ENCODE assay signal across 14 cellular contexts in genomic region chr1:211644653-211645052, GRCh38. TPM values are rescaled to one million over a fixed set of nuclear protein-coding genes. Genes with fewer than 3 reads are reported as not detected.
A peak's percentile ranks its signal among the peaks of the same experiment; 100 is the strongest.
DNase-seq lines count a peak whose midpoint lies in the region; ATAC-seq and TF ChIP-seq lines count a peak whose summit lies in the region.
"Had no signal": no experiment of that assay in that cellular context is flagged by ENCODE, and none has a peak within 500 bp of the region (broad histone marks: within the 10 kb centered on the region; RNA-seq: fewer than 3 reads in every experiment).

No MANE protein-coding gene starts in this region.

- dilution Hi-C loops in mammary epithelial cell (cut with HindIII; ENCODE audit: low sequenced_read_pairs) = no loop called here

- H3K27ac Mint-ChIP-seq in MCF 10A (ENCODE audit: low read depth, unreplicated experiment) = peak overlapping the region; percentile 71
- no peak overlapping the region for H3K27ac Mint-ChIP-seq in endodermal cell
- H3K27ac Mint-ChIP-seq: GM23338 had no signal

- H3K27ac ChIP-seq in mammary epithelial cell (ENCODE audit: insufficient read depth, low read depth, low read length) (no peak overlapping the region), endodermal cell (ENCODE audit: low read depth, low read length) (no peak overlapping the region), liver (ENCODE audit: low read depth in 1 of 2, low read length in 2 of 2) (peak overlapping the region; percentile 72 to 77), upper lobe of right lung (no peak overlapping the region)
- H3K27ac ChIP-seq: BLaER1 treated with 17β-estradiol and CSF1 and Interleukin-3, amounts not matched to agents 10 nM and 100 nM had no signal

- intact Hi-C loops in MCF 10A (cut with micrococcal nuclease) (no loop called here), mammary epithelial cell (cut with micrococcal nuclease) (no loop called here), sciatic nerve (cut with DNase I) (no loop called here), upper lobe of right lung (cut with DNase I) (no loop called here)

- peak in 1 of 2 donors; percentile 9 for TF ChIP-seq RAD21 in liver (IDR thresholded peaks at IDR 0.05)

- H3K4me1 Mint-ChIP-seq in MCF 10A (ENCODE audit: insufficient read depth, unreplicated experiment) (peaks cover 46% of the 10 kb centered on the region), endodermal cell (peaks cover 34% of the 10 kb centered on the region)

- H3K9me3 Mint-ChIP-seq in MCF 10A (ENCODE audit: unreplicated experiment) (no peaks in the 10 kb centered on the region), endodermal cell (no peaks in the 10 kb centered on the region)
- H3K9me3 Mint-ChIP-seq: CD4-positive, CD25-positive, alpha-beta regulatory T cell; GM23338 had no signal

- no peak overlapping the region for H3K4me2 ChIP-seq in mammary epithelial cell (ENCODE audit: insufficient read depth, low read depth, low read length)
- H3K4me2 ChIP-seq: GM23338 had no signal

- no peak overlapping the region for H2AFZ ChIP-seq in mammary epithelial cell (ENCODE audit: low read depth, low read length)

- no peaks in the 10 kb centered on the region for H4K20me1 ChIP-seq in mammary epithelial cell (ENCODE audit: insufficient read depth, low read length)
- H4K20me1 ChIP-seq: BLaER1 treated with 17β-estradiol and CSF1 and Interleukin-3, amounts not matched to agents 10 nM and 100 nM had no signal

- in situ Hi-C loops in mammary epithelial cell (cut with MboI; ENCODE audit: low sequenced_read_pairs in 2 of 2) = no loop called here

- H3K27me3 Mint-ChIP-seq in MCF 10A (ENCODE audit: insufficient read depth, unreplicated experiment) (no peaks in the 10 kb centered on the region), endodermal cell (ENCODE audit: insufficient read depth) (peaks cover 18% of the 10 kb centered on the region)

- TF ChIP-seq CTCF in MCF 10A (IDR thresholded peaks at IDR 0.05; ENCODE audit: unreplicated experiment) = no peak
- TF ChIP-seq CTCF in mammary epithelial cell (conservative IDR thresholded peaks at IDR 0.05 in 1 of 2, IDR thresholded peaks at IDR 0.05 in 1 of 2; ENCODE audit: extremely low read depth in 1 of 2, insufficient read depth in 1 of 2, low read depth in 1 of 2, low read length in 2 of 2) = no peak
- TF ChIP-seq CTCF in endodermal cell (conservative IDR thresholded peaks at IDR 0.05) = no peak
- no peak for TF ChIP-seq CTCF in liver (IDR thresholded peaks at IDR 0.05; ENCODE audit: low read depth, low read length, missing input control)
- TF ChIP-seq CTCF in upper lobe of right lung (IDR thresholded peaks at IDR 0.05) = no peak

- DNase-seq in MCF 10A (ENCODE audit: unreplicated experiment) = no peak
- DNase-seq in mammary epithelial cell = no peak
- peak; percentile 3 for DNase-seq in endodermal cell
- DNase-seq in sciatic nerve (ENCODE audit: low spot score) = no peak
- DNase-seq in 8988T = no peak
- DNase-seq in upper lobe of right lung = no peak
- DNase-seq in dedifferentiated amniotic fluid mesenchymal stem cell (ENCODE audit: extremely low spot score) = no peak
- DNase-seq: ACHN, GF-D8, H7 had no signal

- POLR2A ChIA-PET in MCF 10A (lab: Yijun Ruan, JAX) = interaction anchor here (0.7 to 24.4 kb wide), 11 partner anchors 9 to 355 kb away, joined by 3 to 423 read pairs (median 19); partner anchors contain the start of gene SLC30A1

- BruUV-seq in MCF 10A (replicated peaks; lab: Mats Ljungman, UMichigan) = no TSS peak
- no TSS peak for BruUV-seq in mammary epithelial cell (replicated peaks; lab: Mats Ljungman, UMichigan)

- ATAC-seq in sciatic nerve (no peak), upper lobe of right lung (no peak)

- H3K4me1 ChIP-seq in mammary epithelial cell (ENCODE audit: insufficient read depth, low read length) = peaks cover 20% of the 10 kb centered on the region
- H3K4me1 ChIP-seq in endodermal cell (ENCODE audit: control insufficient read depth, insufficient read depth, low read length) = peaks cover 16% of the 10 kb centered on the region
- H3K4me1 ChIP-seq in liver (ENCODE audit: control insufficient read depth in 4 of 4, insufficient read depth in 4 of 4, low read length in 3 of 4) = peaks cover 10 to 39% (median 21%) of the 10 kb centered on the region in 4 donors
- H3K4me1 ChIP-seq in upper lobe of right lung = peaks cover 9% of the 10 kb centered on the region

- H3K36me3 Mint-ChIP-seq in MCF 10A (ENCODE audit: insufficient read depth, unreplicated experiment) (no peaks in the 10 kb centered on the region), endodermal cell (ENCODE audit: low read depth) (no peaks in the 10 kb centered on the region)
- H3K36me3 Mint-ChIP-seq: CD4-positive, CD25-positive, alpha-beta regulatory T cell had no signal

- H3K79me2 ChIP-seq in mammary epithelial cell (ENCODE audit: insufficient read depth, low read length) = no peaks in the 10 kb centered on the region

- H3K9me3 ChIP-seq in mammary epithelial cell (replicated peaks; ENCODE audit: insufficient read depth, low read length) (no peaks in the 10 kb centered on the region), endodermal cell (ENCODE audit: control insufficient read depth, low read length) (no peaks in the 10 kb centered on the region), liver (ENCODE audit: control insufficient read depth in 4 of 4, low read length in 3 of 4) (no peaks in the 10 kb centered on the region), upper lobe of right lung (no peaks in the 10 kb centered on the region)
- H3K9me3 ChIP-seq: BLaER1 treated with 17β-estradiol and CSF1 and Interleukin-3, amounts not matched to agents 10 nM and 100 nM had no signal

- H3K9ac ChIP-seq in mammary epithelial cell (ENCODE audit: insufficient read depth, low read length) = no peak overlapping the region
- no peak overlapping the region for H3K9ac ChIP-seq in endodermal cell (ENCODE audit: extremely low read depth, low read length, poor library complexity, severe bottlenecking)
- no peak overlapping the region for H3K9ac ChIP-seq in liver (ENCODE audit: low read depth in 1 of 2, low read length in 2 of 2)
- H3K9ac ChIP-seq: BLaER1 treated with 17β-estradiol and CSF1 and Interleukin-3, amounts not matched to agents 10 nM and 100 nM had no signal

- H3K4me3 ChIP-seq in mammary epithelial cell (replicated peaks in 1 of 3; ENCODE audit: insufficient read depth in 1 of 3, low read depth in 2 of 3, low read length in 3 of 3) = no peak overlapping the region
- no peak overlapping the region for H3K4me3 ChIP-seq in endodermal cell (ENCODE audit: low read length)
- no peak overlapping the region for H3K4me3 ChIP-seq in liver (ENCODE audit: low read depth in 1 of 3, low read length in 3 of 3)
- no peak overlapping the region for H3K4me3 ChIP-seq in upper lobe of right lung
- H3K4me3 ChIP-seq: BLaER1 treated with 17β-estradiol and CSF1 and Interleukin-3, amounts not matched to agents 10 nM and 100 nM; GM23338 had no signal

- no peak overlapping the region for H3K4me3 Mint-ChIP-seq in MCF 10A (ENCODE audit: unreplicated experiment)
- no peak overlapping the region for H3K4me3 Mint-ChIP-seq in endodermal cell
- H3K4me3 Mint-ChIP-seq: GM23338 had no signal

- H3K27me3 ChIP-seq in mammary epithelial cell (ENCODE audit: insufficient read depth, low read length) (no peaks in the 10 kb centered on the region), endodermal cell (ENCODE audit: control insufficient read depth, insufficient read depth, low read length, poor library complexity, severe bottlenecking) (no peaks in the 10 kb centered on the region), liver (ENCODE audit: control insufficient read depth in 4 of 4, insufficient read depth in 4 of 4, low read length in 3 of 4) (no peaks in the 10 kb centered on the region), upper lobe of right lung (no peaks in the 10 kb centered on the region)
- H3K27me3 ChIP-seq: BLaER1 treated with 17β-estradiol and CSF1 and Interleukin-3, amounts not matched to agents 10 nM and 100 nM had no signal

- WGBS in mammary epithelial cell (ENCODE audit: low coverage, missing lambda C conversion rate) = 89% methylated on average over 2 of the region's 2 CpGs
- 85 to 100% methylated on average over 1 to 2 of the region's 2 CpGs for WGBS in endodermal cell (ENCODE audit: insufficient coverage in 1 of 2, insufficient read length in 1 of 2), 2 experiments
- WGBS in liver = 52% methylated on average over 2 of the region's 2 CpGs

- no peaks in the 10 kb centered on the region for H3K36me3 ChIP-seq in mammary epithelial cell (ENCODE audit: insufficient read depth, low read length)
- no peaks in the 10 kb centered on the region for H3K36me3 ChIP-seq in endodermal cell (ENCODE audit: control insufficient read depth, insufficient read depth, low read length)
- no peaks in the 10 kb centered on the region for H3K36me3 ChIP-seq in liver (ENCODE audit: control insufficient read depth in 4 of 4, insufficient read depth in 3 of 4, low read depth in 1 of 4, low read length in 3 of 4)
- no peaks in the 10 kb centered on the region for H3K36me3 ChIP-seq in upper lobe of right lung
- H3K36me3 ChIP-seq: BLaER1 treated with 17β-estradiol and CSF1 and Interleukin-3, amounts not matched to agents 10 nM and 100 nM had no signal

- CTCF ChIA-PET in MCF 10A (lab: Yijun Ruan, JAX) (interaction anchor here (0.6 to 3.5 kb wide), 7 partner anchors 9 to 133 kb away, joined by 3 to 25 read pairs (median 4); partner anchors contain the start of gene SLC30A1), mammary epithelial cell (lab: Charles Lee; ENCODE audit: low non-redundant PET) (no interaction called here)

TF ChIP-seq in liver, 16 proteins besides CTCF, POLR2A, EP300 and RAD21 (continues in another document):
- no peak for TF ChIP-seq ATF3 (IDR thresholded peaks at IDR 0.05)
- TF ChIP-seq YY1 (IDR thresholded peaks at IDR 0.05) = no peak
- peak; percentile 12 for TF ChIP-seq HNF4G (IDR thresholded peaks at IDR 0.05)
- TF ChIP-seq EGR1 (IDR thresholded peaks at IDR 0.05; ENCODE audit: low read depth in 2 of 2) = no peak
- no peak for TF ChIP-seq FOXA1 (IDR thresholded peaks at IDR 0.05)
- TF ChIP-seq MAX (IDR thresholded peaks at IDR 0.05) = no peak
- TF ChIP-seq SP1 (IDR thresholded peaks at IDR 0.05) = no peak
- peak in 1 of 2 donors; percentile 26 for TF ChIP-seq JUND (IDR thresholded peaks at IDR 0.05)

RNA-seq across cellular contexts. Expression of gene NEK2, which starts 30.8 kb away (rescaled TPM):
- total RNA-seq in MCF 10A (2022) (33.4 and 44.5 TPM in 2 replicates), mammary epithelial cell (10 to 100 TPM in 1 of 2 donors, under 1 TPM in 1; 0.33 to 14.9 TPM), endodermal cell (100 to 1,000 TPM in 1 of 2 donors, 10 to 100 TPM in 1; 42.3 to 101 TPM), liver (10 to 100 TPM in 1 of 2 donors, not detected in 1; 25.7 TPM), sciatic nerve (0.49 TPM), upper lobe of right lung (0.35 TPM)
- polyA plus RNA-seq in mammary epithelial cell (14.3 TPM), liver (1 to 10 TPM in 1 of 2 donors, under 1 TPM in 1; 0.29 to 1.3 TPM)
- polyA minus RNA-seq in mammary epithelial cell = 0.72 TPM
- polyA plus RNA-seq in endodermal cell (2013, experiment 1 of 2) = 59.8 TPM
- 62.4 TPM for polyA plus RNA-seq in endodermal cell (2013, experiment 2 of 2)

Comparison
In these comparisons a context has a peak if more than half of its experiments do, and no peak if none do; other contexts are left out.
1. H3K27ac ChIP-seq: peak in liver (2 of 2); none in mammary epithelial cell (single experiment), endodermal cell (single experiment) and upper lobe of right lung (single experiment).